Comparison of ENCODE assay signal across 8 cellular contexts in the genomic region with DNA sequence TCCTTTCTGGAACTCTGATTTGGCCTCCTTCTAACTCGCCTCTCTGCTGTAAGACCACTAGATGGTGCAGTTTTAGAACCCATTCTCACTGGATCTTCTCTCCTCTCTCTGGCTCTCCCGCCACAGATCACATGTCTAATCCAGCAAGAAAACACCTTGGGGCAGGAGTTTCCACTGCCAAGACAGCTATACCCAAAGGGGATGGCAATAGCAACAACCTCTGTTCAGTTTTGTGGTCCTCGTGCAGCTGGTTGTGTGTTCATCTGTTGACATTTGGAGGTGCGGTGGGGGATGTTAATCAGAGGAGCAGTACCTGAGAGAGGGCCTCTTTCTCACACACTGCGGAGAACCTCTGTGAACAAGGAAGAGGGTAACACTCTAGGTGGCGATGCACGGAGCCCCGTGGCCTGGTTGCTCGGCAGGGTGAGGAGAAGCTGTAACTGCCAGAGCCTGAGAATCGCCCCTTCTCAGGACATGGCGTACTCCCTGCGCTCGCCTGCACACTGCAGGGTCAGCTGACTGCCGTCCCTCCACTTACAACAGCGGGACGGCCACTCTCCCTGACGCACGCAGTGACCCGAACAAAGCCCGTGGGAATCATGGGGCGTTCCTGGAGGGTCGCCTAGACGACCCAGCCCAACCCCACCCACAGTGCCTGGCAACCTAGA. TPM values are rescaled to one million over a fixed set of nuclear protein-coding genes. Genes with fewer than 3 reads are reported as not detected.
DNase-seq lines count a peak whose midpoint lies in the region; ATAC-seq and TF ChIP-seq lines count a peak whose summit lies in the region.

A gene (plus strand): TSS at position 666 of the 668 bp plus-strand sequence. CDS start 25 bp downstream, outside the sequence.

- no peak within 1 kb of the TSS for H3T11ph ChIP-seq in H9 (ENCODE audit: low read length)

- H3K9me3 ChIP-seq in right atrium auricular region (no peaks in the 10 kb centered on the region), H9 (ENCODE audit: control insufficient read depth, low read depth, low read length) (no peaks in the 10 kb centered on the region), hepatocyte (ENCODE audit: low read depth) (no peaks in the 10 kb centered on the region)

- H3K23me2 ChIP-seq in H9 (ENCODE audit: insufficient read length, low read depth, low read length, poor library complexity, severe bottlenecking): no peaks in the 10 kb centered on the region

- H2BK5ac ChIP-seq in H9 (ENCODE audit: insufficient read length, low read length): no peak within 1 kb of the TSS

- no peak within 1 kb of the TSS for H3K14ac ChIP-seq in H9 (ENCODE audit: insufficient read depth, low read length)

- no peak within 1 kb of the TSS for H3K18ac ChIP-seq in H9 (ENCODE audit: insufficient read length, low read depth, low read length)

- no peak within 1 kb of the TSS for H3K23ac ChIP-seq in H9 (ENCODE audit: insufficient read length, low read depth, low read length)

- no peak within 1 kb of the TSS for H3K4me2 ChIP-seq in H9 (ENCODE audit: insufficient read depth, insufficient read length, low read length)
- no peak within 1 kb of the TSS for H3K4me2 ChIP-seq in hepatocyte

- no peak within 1 kb of the TSS for H3K4me3 Mint-ChIP-seq in H9
- H3K4me3 Mint-ChIP-seq in activated CD8-positive, alpha-beta T cell treated with anti-CD3 and anti-CD28 coated beads for 36 hours: no peak within 1 kb of the TSS

- H3K79me1 ChIP-seq in H9 (ENCODE audit: insufficient read depth, low read depth, low read length, poor library complexity, severe bottlenecking): no peaks in the 10 kb centered on the region

- H3K27ac Mint-ChIP-seq in H9: peak within 1 kb of the TSS in 1 of 3 experiments; percentile 50; a peak in 2 of 7 replicates
- H3K27ac Mint-ChIP-seq in activated CD8-positive, alpha-beta T cell treated with anti-CD3 and anti-CD28 coated beads for 36 hours: no peak within 1 kb of the TSS

- H3K79me2 ChIP-seq in H9 (ENCODE audit: insufficient read depth, low read length): no peaks in the 10 kb centered on the region
- no peaks in the 10 kb centered on the region for H3K79me2 ChIP-seq in hepatocyte

- H3K9me3 Mint-ChIP-seq in H9: peaks cover 2 to 7% of the 10 kb centered on the region in 2 experiments; a peak in 3 of 5 replicates
- H3K9me3 Mint-ChIP-seq in activated CD8-positive, alpha-beta T cell treated with anti-CD3 and anti-CD28 coated beads for 36 hours: no peaks in the 10 kb centered on the region

- no peak within 1 kb of the TSS for H4K91ac ChIP-seq in H9 (ENCODE audit: insufficient read length, low read depth, low read length)

- intact Hi-C loops in Right ventricle myocardium superior (cut with DNase I): no loop called here
- intact Hi-C loops in activated CD8-positive, alpha-beta T cell treated with anti-CD3 and anti-CD28 coated beads for 36 hours (cut with micrococcal nuclease): loop anchor here (1.0 kb wide), 1 partner anchor 96 kb away; no protein-coding TSS in a partner anchor

- no peak within 1 kb of the TSS for H2BK120ac ChIP-seq in H9 (ENCODE audit: low read depth, low read length, poor library complexity, severe bottlenecking)

- no peak within 1 kb of the TSS for H2AK5ac ChIP-seq in H9 (ENCODE audit: insufficient read length, low read length)

- peaks cover 3 to 4% of the 10 kb centered on the region in 2 experiments; a peak in 1 of 4 replicates for H3K4me1 Mint-ChIP-seq in H9
- H3K4me1 Mint-ChIP-seq in activated CD8-positive, alpha-beta T cell treated with anti-CD3 and anti-CD28 coated beads for 36 hours (ENCODE audit: low read depth): peaks cover 3% of the 10 kb centered on the region

- H3K4ac ChIP-seq in H9 (ENCODE audit: low read depth, low read length): no peak within 1 kb of the TSS

- H3K36me3 Mint-ChIP-seq in H9 (ENCODE audit: insufficient read depth in 1 of 3, low read depth in 3 of 3): peaks cover 0 to 13% (median 0%) of the 10 kb centered on the region in 3 experiments; a peak in 2 of 7 replicates
- no peaks in the 10 kb centered on the region for H3K36me3 Mint-ChIP-seq in activated CD8-positive, alpha-beta T cell treated with anti-CD3 and anti-CD28 coated beads for 36 hours (ENCODE audit: low read depth)

- no peak within 1 kb of the TSS for H2BK20ac ChIP-seq in H9 (ENCODE audit: low read depth, low read length, poor library complexity, severe bottlenecking)

- H3K4me3 ChIP-seq in right atrium auricular region (no peak within 1 kb of the TSS), hepatocyte (no peak within 1 kb of the TSS)

- no peaks in the 10 kb centered on the region for H3K9me2 ChIP-seq in hepatocyte (replicated peaks; ENCODE audit: insufficient read depth)

- H3K27me3 ChIP-seq in right atrium auricular region (no peaks in the 10 kb centered on the region), H9 (ENCODE audit: insufficient read depth, low read length) (no peaks in the 10 kb centered on the region), hepatocyte (no peaks in the 10 kb centered on the region)

- CTCF ChIA-PET in activated CD8-positive, alpha-beta T cell treated with anti-CD3 and anti-CD28 coated beads for 36 hours (lab: Charles Lee): interaction anchor here (0.9 to 6.5 kb wide), 8 partner anchors 8 to 535 kb away, joined by 3 to 61 read pairs (median 4); a partner anchor contains a TSS

- H4K8ac ChIP-seq in H9 (replicated peaks; ENCODE audit: insufficient read length, low read depth, low read length): no peak within 1 kb of the TSS

- no peaks in the 10 kb centered on the region for H3K36me3 ChIP-seq in right atrium auricular region
- no peaks in the 10 kb centered on the region for H3K36me3 ChIP-seq in hepatocyte (replicated peaks; ENCODE audit: insufficient read depth, low read depth)

- H3K4me1 ChIP-seq in right atrium auricular region (no peaks in the 10 kb centered on the region), H9 (ENCODE audit: insufficient read depth, low read length) (no peaks in the 10 kb centered on the region), hepatocyte (ENCODE audit: insufficient read depth) (peaks cover 4% of the 10 kb centered on the region)

- DNase-seq in Right ventricle myocardium superior (peak; percentile 41), right atrium auricular region (ENCODE audit: low spot score) (no peak), H9 (peak; percentile 65), NCI-H146 (lab: John Stamatoyannopoulos, UW) (peak; percentile 96), hepatocyte (ENCODE audit: low spot score) (peak; percentile 76)
- DNase-seq in activated CD8-positive, alpha-beta T cell treated with anti-CD3 and anti-CD28 coated beads for 36 hours: peak; percentile 12
- DNase-seq in stimulated activated naive CD8-positive, alpha-beta T cell treated with anti-CD3 and anti-CD28 coated beads, Interleukin-15, Interleukin-2, amounts not matched to agents 100 U/mL and 50 U/mL, for 24 hours: no peak
- DNase-seq in activated CD4-positive, CD25-positive, alpha-beta regulatory T cell (lab: John Stamatoyannopoulos, UW): no peak

- no peak within 1 kb of the TSS for H3K56ac ChIP-seq in H9 (ENCODE audit: insufficient read length, low read depth, low read length)

- ATAC-seq in Right ventricle myocardium superior (ENCODE audit: poor library complexity): peak; percentile 76
- ATAC-seq in activated CD8-positive, alpha-beta T cell treated with anti-CD3 and anti-CD28 coated beads for 36 hours: peak; percentile 75
- peak; percentile 61 for ATAC-seq in stimulated activated naive CD8-positive, alpha-beta T cell treated with anti-CD3 and anti-CD28 coated beads, Interleukin-15, Interleukin-2, amounts not matched to agents 100 U/mL and 50 U/mL, for 24 hours

- TF ChIP-seq CTCF in right atrium auricular region (IDR thresholded peaks at IDR 0.05): peak in 1 of 2 donors; percentile 67
- peak; percentile 79 for TF ChIP-seq CTCF in H9 (conservative IDR thresholded peaks at IDR 0.05)
- peak; percentile 69 for TF ChIP-seq CTCF in activated CD8-positive, alpha-beta T cell treated with anti-CD3 and anti-CD28 coated beads for 36 hours (IDR thresholded peaks at IDR 0.05)
- peak; percentile 61 for TF ChIP-seq CTCF in hepatocyte (IDR thresholded peaks at IDR 0.05; ENCODE audit: poor library complexity)

- H2BK12ac ChIP-seq in H9 (ENCODE audit: insufficient read length, low read depth, low read length): no peak within 1 kb of the TSS

- H3K27me3 Mint-ChIP-seq in H9 (ENCODE audit: low read depth): peaks cover 9% of the 10 kb centered on the region
- no peaks in the 10 kb centered on the region for H3K27me3 Mint-ChIP-seq in activated CD8-positive, alpha-beta T cell treated with anti-CD3 and anti-CD28 coated beads for 36 hours

- H4K20me1 ChIP-seq in H9 (ENCODE audit: control insufficient read depth, insufficient read depth, insufficient read length) (no peaks in the 10 kb centered on the region), hepatocyte (ENCODE audit: insufficient read depth, poor library complexity, severe bottlenecking) (no peaks in the 10 kb centered on the region)

- H3K27ac ChIP-seq in right atrium auricular region (no peak within 1 kb of the TSS), H9 (ENCODE audit: insufficient read length, low read depth, low read length) (no peak within 1 kb of the TSS), hepatocyte (no peak within 1 kb of the TSS)

- no peak within 1 kb of the TSS for H2AFZ ChIP-seq in H9 (ENCODE audit: low read length)
- H2AFZ ChIP-seq in hepatocyte: peak within 1 kb of the TSS; percentile 21

- WGBS in H9 (ENCODE audit: extremely low coverage, insufficient read length, low lambda C conversion rate): no CpG with 5 or more reads among the region's 23 CpGs
- WGBS in hepatocyte (ENCODE audit: low lambda C conversion rate, missing lambda C conversion rate): 79% methylated on average over 23 of the region's 23 CpGs

- no peak within 1 kb of the TSS for H4K5ac ChIP-seq in H9 (ENCODE audit: insufficient read length, low read depth, low read length)

- no peak within 1 kb of the TSS for H2BK15ac ChIP-seq in H9 (ENCODE audit: low read depth, low read length)

- H3K9ac ChIP-seq in H9 (ENCODE audit: extremely low read depth, insufficient read length, low read length): no peak within 1 kb of the TSS

- POLR2A ChIA-PET in activated CD8-positive, alpha-beta T cell treated with anti-CD3 and anti-CD28 coated beads for 36 hours (lab: Charles Lee): interaction anchor here (1.7 kb wide), 1 partner anchor 96 kb away, joined by 6 read pairs; no protein-coding TSS in a partner anchor

RNA-seq across cellular contexts. Expression of the gene that starts here (rescaled TPM):
- total RNA-seq in Right ventricle myocardium superior (not detected), right atrium auricular region (not detected), H9 (2021) (not detected in 2 replicates), hepatocyte (not detected in 2 replicates)
- not detected for total RNA-seq in activated CD8-positive, alpha-beta T cell treated with anti-CD3 and anti-CD28 coated beads for 36 hours
- not detected in 2 replicates for polyA plus RNA-seq in hepatocyte

Comparison
In these comparisons a context has a peak if more than half of its experiments do, and no peak if none do; other contexts are left out.
1. Peak in DNase-seq and ATAC-seq in Right ventricle myocardium superior; RNA of the gene not detected or under 1 TPM.
2. Peak in DNase-seq in H9; RNA of the gene not detected or under 1 TPM.
3. Peak in DNase-seq and ATAC-seq in activated CD8-positive, alpha-beta T cell treated with anti-CD3 and anti-CD28 coated beads for 36 hours; RNA of the gene not detected or under 1 TPM.
4. Peak in DNase-seq in hepatocyte; RNA of the gene not detected or under 1 TPM.